21 cellular contexts compared by ENCODE assay signal in genomic region chr12:11718105-11718504, GRCh38.
DNase-seq lines count a peak whose midpoint lies in the region; ATAC-seq and TF ChIP-seq lines count a peak whose summit lies in the region.
"Had no signal": no experiment of that assay in that cellular context is flagged by ENCODE, and none has a peak within 500 bp of the region (broad histone marks: within the 10 kb centered on the region; RNA-seq: fewer than 3 reads in every experiment).

No MANE protein-coding gene starts in this region.

- peaks cover 32 to 95% (median 65%) of the 10 kb centered on the region in 11 experiments for H3K36me3 ChIP-seq in BLaER1 treated with 17β-estradiol and CSF1 and Interleukin-3, amounts not matched to agents 10 nM and 100 nM
- no peaks in the 10 kb centered on the region for H3K36me3 ChIP-seq in fibroblast of lung (ENCODE audit: control insufficient read depth, insufficient read depth, low read length)
- no peaks in the 10 kb centered on the region for H3K36me3 ChIP-seq in osteoblast (ENCODE audit: insufficient read depth, low read length)

- H3K79me2 ChIP-seq in fibroblast of lung (ENCODE audit: control insufficient read depth, insufficient read depth, low read length) (no peaks in the 10 kb centered on the region), osteoblast (ENCODE audit: insufficient read depth, low read length) (peaks cover 46% of the 10 kb centered on the region)

- H3K27me3 Mint-ChIP-seq in activated B cell treated with CpG ODN at 0.5 μM for 24 hours = no peaks in the 10 kb centered on the region
- H3K27me3 Mint-ChIP-seq: memory B cell, T-cell had no signal

- POLR2A ChIA-PET in activated B cell treated with CpG ODN at 0.5 μM for 24 hours (lab: Charles Lee) = interaction anchor here (0.6 to 0.7 kb wide), 2 partner anchors 11 to 246 kb away, joined by 3 to 4 read pairs; no protein-coding TSS in a partner anchor

- peak overlapping the region in 8 of 11 experiments; percentile 61 to 79 (median 69); a peak in 13 of 22 replicates for H3K4me2 ChIP-seq in BLaER1 treated with 17β-estradiol and CSF1 and Interleukin-3, amounts not matched to agents 10 nM and 100 nM
- H3K4me2 ChIP-seq in fibroblast of lung (ENCODE audit: extremely low read depth, insufficient read depth, low read length) = no peak overlapping the region
- H3K4me2 ChIP-seq in osteoblast (ENCODE audit: insufficient read depth, low read length) = no peak overlapping the region

- peak overlapping the region in 6 of 11 experiments; percentile 49 to 72 (median 58); a peak in 10 of 22 replicates for H3K27ac ChIP-seq in BLaER1 treated with 17β-estradiol and CSF1 and Interleukin-3, amounts not matched to agents 10 nM and 100 nM
- H3K27ac ChIP-seq in fibroblast of lung (ENCODE audit: insufficient read depth, low read length) (peak overlapping the region; percentile 67), osteoblast (ENCODE audit: low read depth, low read length) (peak overlapping the region; percentile 93), dorsolateral prefrontal cortex (peak overlapping the region in 11 of 59 donors; percentile 56 to 81 (median 74))
- H3K27ac ChIP-seq: RWPE1 had no signal

- intact Hi-C loops in activated B cell treated with CpG ODN at 0.5 μM for 24 hours (cut with micrococcal nuclease) (no loop called here), dorsolateral prefrontal cortex (cut with DNase I) (no loop called here)

- H2AFZ ChIP-seq in fibroblast of lung (ENCODE audit: low read length) (no peak overlapping the region), osteoblast (ENCODE audit: low read length) (no peak overlapping the region)

- CTCF ChIA-PET in activated B cell treated with CpG ODN at 0.5 μM for 24 hours (lab: Charles Lee) = interaction anchor here (0.7 kb wide), 1 partner anchor 72 kb away, joined by 5 read pairs; no protein-coding TSS in a partner anchor

- TF ChIP-seq CTCF in activated B cell treated with CpG ODN at 0.5 μM for 24 hours (IDR thresholded peaks at IDR 0.05) = no peak
- no peak for TF ChIP-seq CTCF in fibroblast of lung (conservative IDR thresholded peaks at IDR 0.05 in 1 of 2, IDR thresholded peaks at IDR 0.05 in 1 of 2; ENCODE audit: low read depth in 1 of 2, low read length in 2 of 2)
- no peak for TF ChIP-seq CTCF in osteoblast (IDR thresholded peaks at IDR 0.05; ENCODE audit: extremely low read depth, low read depth, low read length)
- no peak for TF ChIP-seq CTCF in dorsolateral prefrontal cortex (IDR thresholded peaks at IDR 0.05 in 54 of 56, conservative IDR thresholded peaks at IDR 0.05 in 2 of 56; ENCODE audit: low read depth in 1 of 56, partially characterized antibody in 56 of 56)

- H3K27ac Mint-ChIP-seq in activated B cell treated with CpG ODN at 0.5 μM for 24 hours = peak overlapping the region; percentile 24
- H3K27ac Mint-ChIP-seq: CD8-positive, alpha-beta T cell; T-cell had no signal

- H3K36me3 Mint-ChIP-seq in activated B cell treated with CpG ODN at 0.5 μM for 24 hours (ENCODE audit: low read depth) = peaks cover 47% of the 10 kb centered on the region

- no peaks in the 10 kb centered on the region for H3K27me3 ChIP-seq in BLaER1 treated with 17β-estradiol and CSF1 and Interleukin-3, amounts not matched to agents 10 nM and 100 nM
- H3K27me3 ChIP-seq in fibroblast of lung (ENCODE audit: control insufficient read depth, insufficient read depth, low read length) (no peaks in the 10 kb centered on the region), osteoblast (ENCODE audit: insufficient read depth, low read length) (no peaks in the 10 kb centered on the region), dorsolateral prefrontal cortex (no peaks in the 10 kb centered on the region)

- H3K4me1 Mint-ChIP-seq in activated B cell treated with CpG ODN at 0.5 μM for 24 hours = peaks cover 54% of the 10 kb centered on the region

- peaks cover 3 to 90% (median 51%) of the 10 kb centered on the region in 11 experiments; a peak in 17 of 22 replicates for H4K20me1 ChIP-seq in BLaER1 treated with 17β-estradiol and CSF1 and Interleukin-3, amounts not matched to agents 10 nM and 100 nM
- no peaks in the 10 kb centered on the region for H4K20me1 ChIP-seq in fibroblast of lung (ENCODE audit: control insufficient read depth, extremely low read depth, insufficient read depth, low read length)
- no peaks in the 10 kb centered on the region for H4K20me1 ChIP-seq in osteoblast (ENCODE audit: insufficient read depth, low read length)

- no peaks in the 10 kb centered on the region for H3K9me3 Mint-ChIP-seq in activated B cell treated with CpG ODN at 0.5 μM for 24 hours
- H3K9me3 Mint-ChIP-seq: CD8-positive, alpha-beta T cell; memory B cell; T-cell had no signal

- H3K9ac ChIP-seq in BLaER1 treated with 17β-estradiol and CSF1 and Interleukin-3, amounts not matched to agents 10 nM and 100 nM = no peak overlapping the region
- H3K9ac ChIP-seq in fibroblast of lung (ENCODE audit: insufficient read depth, low read length) = no peak overlapping the region

- H3K4me1 ChIP-seq in BLaER1 treated with 17β-estradiol and CSF1 and Interleukin-3, amounts not matched to agents 10 nM and 100 nM = peaks cover 23 to 100% (median 62%) of the 10 kb centered on the region in 10 experiments
- H3K4me1 ChIP-seq in fibroblast of lung (ENCODE audit: control insufficient read depth, extremely low read depth, insufficient read depth, low read length) = peaks cover 14% of the 10 kb centered on the region
- H3K4me1 ChIP-seq in osteoblast (ENCODE audit: insufficient read depth, low read length) = peaks cover 40% of the 10 kb centered on the region

- ATAC-seq in activated B cell treated with CpG ODN at 0.5 μM for 24 hours (ENCODE audit: low read depth) (no peak), GM21529 (IDR thresholded peaks at IDR 0.05; ENCODE audit: unreplicated experiment) (no peak), HG03354 (IDR thresholded peaks at IDR 0.05; ENCODE audit: poor library complexity, severe bottlenecking, unreplicated experiment) (no peak)
- ATAC-seq: CD8-positive, alpha-beta T cell; stimulated activated naive CD8-positive, alpha-beta T cell treated with anti-CD3 and anti-CD28 coated beads, Interleukin-15, Interleukin-2, amounts not matched to agents 100 U/mL and 50 U/mL, for 24 hours; T-cell had no signal

- peaks cover 0 to 18% (median 3%) of the 10 kb centered on the region in 11 experiments; a peak in 5 of 22 replicates for H3K9me3 ChIP-seq in BLaER1 treated with 17β-estradiol and CSF1 and Interleukin-3, amounts not matched to agents 10 nM and 100 nM (replicated peaks in 1 of 11)
- H3K9me3 ChIP-seq in fibroblast of lung (ENCODE audit: control insufficient read depth, insufficient read depth, low read depth, low read length) (no peaks in the 10 kb centered on the region), osteoblast (ENCODE audit: low read depth, low read length) (no peaks in the 10 kb centered on the region)

- no peak for DNase-seq in activated B cell treated with CpG ODN at 0.5 μM for 24 hours
- no peak for DNase-seq in fibroblast of lung (ENCODE audit: low read depth in 2 of 2)
- no peak for DNase-seq in osteoblast (ENCODE audit: insufficient read length, low spot score, missing footprints)
- no peak for DNase-seq in SHP77 treated with DMSO at 0.1 percent for 48 hours (lab: John Stamatoyannopoulos, UW)
- DNase-seq in dorsolateral prefrontal cortex = no peak
- DNase-seq: activated CD4-positive, alpha-beta T cell treated with anti-CD3 and anti-CD28 coated beads, Interleukin-2, amount 50 U/mL, for 4 hours; activated naive CD4-positive, alpha-beta T cell treated with anti-CD3 and anti-CD28 coated beads, Interleukin-2, amount 50 U/mL, for 16 hours; activated T-cell treated with anti-CD3 and anti-CD28 coated beads, Interleukin-2, amount 50 U/mL, for 1 hour; CD8-positive, alpha-beta T cell; DMS79; erythroblast; NCI-H2029; NCI-H510A treated with DMSO at 0.1 percent for 48 hours; stimulated activated naive CD8-positive, alpha-beta T cell treated with anti-CD3 and anti-CD28 coated beads, Interleukin-15, Interleukin-2, amounts not matched to agents 100 U/mL and 50 U/mL, for 24 hours; T-cell had no signal

- H3K4me3 ChIP-seq in BLaER1 treated with 17β-estradiol and CSF1 and Interleukin-3, amounts not matched to agents 10 nM and 100 nM = no peak overlapping the region
- H3K4me3 ChIP-seq in fibroblast of lung (replicated peaks in 1 of 4; ENCODE audit: control extremely low read depth in 1 of 4, insufficient read depth in 1 of 4, low read depth in 3 of 4, low read length in 4 of 4) (no peak overlapping the region), osteoblast (ENCODE audit: insufficient read depth, low read length) (no peak overlapping the region), dorsolateral prefrontal cortex (no peak overlapping the region)
- H3K4me3 ChIP-seq: coronary artery had no signal

- H3K4me3 Mint-ChIP-seq in activated B cell treated with CpG ODN at 0.5 μM for 24 hours = no peak overlapping the region
- H3K4me3 Mint-ChIP-seq: CD8-positive, alpha-beta T cell; memory B cell; T-cell had no signal

Comparison
In these comparisons a context has a peak if more than half of its experiments do, and no peak if none do; other contexts are left out.
1. H3K4me2 ChIP-seq: peak in BLaER1 treated with 17β-estradiol and CSF1 and Interleukin-3, amounts not matched to agents 10 nM and 100 nM (8 of 11); none in fibroblast of lung (single experiment) and osteoblast (single experiment).